In genomic region chr13:46232281-46232680, GRCh38 we compare ENCODE assay signal across 19 cellular contexts. TPM values are rescaled to one million over a fixed set of nuclear protein-coding genes. Genes with fewer than 3 reads are reported as not detected.
"Had no signal": no experiment of that assay in that cellular context is flagged by ENCODE, and none has a peak within 500 bp of the region (broad histone marks: within the 10 kb centered on the region; RNA-seq: fewer than 3 reads in every experiment).

No MANE protein-coding gene starts in this region.

- ATAC-seq: activated T-cell treated with anti-CD3 and anti-CD28 coated beads, Interleukin-2, amount 50 U/mL, for 4 hours; pancreas; stimulated activated effector memory CD8-positive, alpha-beta T cell treated with anti-CD3 and anti-CD28 coated beads, Interleukin-12 subunit alpha, Interleukin-12 subunit beta, amount 100 ng/mL, for 72 hours; T-helper 17 cell had no signal

- H3K36me3 Mint-ChIP-seq: stimulated activated effector memory CD8-positive, alpha-beta T cell treated with anti-CD3 and anti-CD28 coated beads, Interleukin-12 subunit alpha, Interleukin-12 subunit beta, amount 100 ng/mL, for 72 hours had no signal

- H3K4me1 ChIP-seq: pancreas, sigmoid colon had no signal

- H3K4me3 ChIP-seq: lung, pancreas, sigmoid colon, thoracic aorta had no signal

- H3K27me3 ChIP-seq: pancreas, sigmoid colon had no signal

- H3K27ac ChIP-seq: pancreas, sigmoid colon, thoracic aorta had no signal

- H3K27ac Mint-ChIP-seq: activated CD4-positive, alpha-beta memory T cell treated with anti-CD3 and anti-CD28 coated beads, Interleukin-2, amount 10 ng/mL, durations not matched to agents 7 days and 5 days; brain; stimulated activated effector memory CD8-positive, alpha-beta T cell treated with anti-CD3 and anti-CD28 coated beads, Interleukin-12 subunit alpha, Interleukin-12 subunit beta, amount 100 ng/mL, for 72 hours; T-helper 17 cell had no signal

- H3K4me3 Mint-ChIP-seq: activated CD4-positive, alpha-beta memory T cell treated with anti-CD3 and anti-CD28 coated beads, Interleukin-2, amount 10 ng/mL, durations not matched to agents 7 days and 5 days; activated T-cell treated with anti-CD3 and anti-CD28 coated beads, Interleukin-2, amount 50 U/mL, for 4 hours; brain; neural crest cell; stimulated activated effector memory CD8-positive, alpha-beta T cell treated with anti-CD3 and anti-CD28 coated beads, Interleukin-12 subunit alpha, Interleukin-12 subunit beta, amount 100 ng/mL, for 72 hours; T-helper 17 cell had no signal

- H3K4me1 Mint-ChIP-seq: activated CD4-positive, alpha-beta memory T cell treated with anti-CD3 and anti-CD28 coated beads, Interleukin-2, amount 10 ng/mL, durations not matched to agents 7 days and 5 days; brain; neural crest cell; stimulated activated effector memory CD8-positive, alpha-beta T cell treated with anti-CD3 and anti-CD28 coated beads, Interleukin-12 subunit alpha, Interleukin-12 subunit beta, amount 100 ng/mL, for 72 hours; T-helper 17 cell had no signal

- H3K27me3 Mint-ChIP-seq: brain, T-helper 17 cell had no signal

- H3K36me3 ChIP-seq: pancreas, sigmoid colon, thoracic aorta had no signal

- DNase-seq: activated CD4-positive, alpha-beta memory T cell treated with anti-CD3 and anti-CD28 coated beads, Interleukin-2, amount 10 ng/mL, durations not matched to agents 7 days and 5 days; activated CD4-positive, alpha-beta T cell treated with anti-CD3 and anti-CD28 coated beads for 4 hours; activated effector memory CD4-positive, alpha-beta T cell treated with Interleukin-2 at 50 U/mL for 16 hours; activated naive CD4-positive, alpha-beta T cell treated with anti-CD3 and anti-CD28 coated beads, Interleukin-2, amount 50 U/mL, for 16 hours; activated T-cell treated with anti-CD3 and anti-CD28 coated beads, Interleukin-2, amount 50 U/mL, for 4 hours; cortex of kidney; effector memory CD4-positive, alpha-beta T cell; islet precursor cell; pancreas; sigmoid colon; stimulated activated CD4-positive, alpha-beta T cell treated with anti-CD3 and anti-CD28 coated beads, Interleukin-12 subunit alpha, Interleukin-12 subunit beta, amount 100 ng/mL, for 4 hours; stimulated activated CD4-positive, alpha-beta T cell treated with anti-CD3 and anti-CD28 coated beads, Interleukin-2, amount 100 ng/mL, for 24 hours; T-helper 17 cell had no signal

RNA-seq across cellular contexts. Expression of gene LRRC63, which starts 20.6 kb away (rescaled TPM):
- total RNA-seq: sigmoid colon had no signal
- polyA plus RNA-seq: pancreas, sigmoid colon, urinary bladder had no signal
